Comparison of ENCODE assay signal across 29 cellular contexts in the genomic region with DNA sequence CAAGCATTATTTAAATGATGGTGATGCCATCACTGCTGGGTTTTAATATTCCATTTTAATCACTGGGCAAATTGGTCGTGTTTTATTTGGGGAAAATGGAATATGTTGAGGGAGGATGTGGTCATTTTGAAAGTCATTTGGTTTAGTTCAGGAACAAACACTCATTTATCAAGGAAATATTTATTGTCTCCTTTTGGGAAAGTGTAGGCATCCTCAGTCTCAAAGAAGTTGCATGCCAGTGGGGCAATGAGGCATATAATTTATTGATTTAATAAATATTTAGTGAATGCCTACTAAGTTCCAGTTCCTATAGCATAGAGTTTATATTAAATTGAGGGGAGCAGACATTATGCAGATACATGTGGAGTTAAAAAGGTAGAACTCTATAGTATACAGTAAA.
"Had no signal": no experiment of that assay in that cellular context is flagged by ENCODE, and none has a peak within 500 bp of the region (broad histone marks: within the 10 kb centered on the region; RNA-seq: fewer than 3 reads in every experiment).

No MANE protein-coding gene starts in this region.

- H3K27ac ChIP-seq: stomach, suprapubic skin, testis, thoracic aorta, thyroid gland, tibial artery, tibial nerve, transverse colon, upper lobe of left lung, upper lobe of right lung, uterus, vagina had no signal

- H3K4me3 Mint-ChIP-seq: stimulated activated effector memory CD8-positive, alpha-beta T cell treated with anti-CD3 and anti-CD28 coated beads, Interleukin-12 subunit alpha, Interleukin-12 subunit beta, amount 100 ng/mL, for 72 hours; stimulated activated memory B cell treated with anti-CD40 and anti-IgM and Interleukin-4, amounts not matched to agents 10 μg/mL and 1 μg/mL and 100 μg/mL, for 72 hours; stimulated activated naive B cell treated with anti-CD40 and anti-IgM and Interleukin-4, amounts not matched to agents 10 μg/mL and 1 μg/mL and 100 μg/mL, for 72 hours; stimulated activated naive CD8-positive, alpha-beta T cell treated with anti-CD3 and anti-CD28 coated beads, Interleukin-15, amount 100 ng/mL, for 72 hours; stimulated activated naive CD8-positive, alpha-beta T cell treated with anti-CD3 and anti-CD28 coated beads, Interleukin-15, Interleukin-2, amounts not matched to agents 100 ng/mL and 50 ng/mL, for 24 hours; type B pancreatic cell had no signal

- H3K4me3 ChIP-seq: stomach, suprapubic skin, testis, thoracic aorta, thyroid gland, tibial artery, tibial nerve, transverse colon, upper lobe of left lung, upper lobe of right lung, uterus, vagina had no signal

- H3K9me3 Mint-ChIP-seq: stimulated activated memory B cell treated with anti-CD40 and anti-IgM and Interleukin-4, amounts not matched to agents 10 μg/mL and 1 μg/mL and 100 μg/mL, for 72 hours; stimulated activated naive B cell treated with anti-CD40 and anti-IgM and Interleukin-4, amounts not matched to agents 10 μg/mL and 1 μg/mL and 100 μg/mL, for 72 hours; stimulated activated naive CD8-positive, alpha-beta T cell treated with anti-CD3 and anti-CD28 coated beads, Interleukin-15, Interleukin-2, amounts not matched to agents 100 ng/mL and 50 ng/mL, for 24 hours; type B pancreatic cell had no signal

- ATAC-seq: stimulated activated effector memory CD8-positive, alpha-beta T cell treated with anti-CD3 and anti-CD28 coated beads, Interleukin-12 subunit alpha, Interleukin-12 subunit beta, amount 100 ng/mL, for 72 hours; stimulated activated memory B cell treated with anti-CD40 and anti-IgM and Interleukin-4, amounts not matched to agents 10 μg/mL and 1 μg/mL and 100 μg/mL, for 72 hours; stimulated activated naive B cell treated with anti-CD40 and anti-IgM and Interleukin-4, amounts not matched to agents 10 μg/mL and 1 μg/mL and 100 μg/mL, for 72 hours; stimulated activated naive CD8-positive, alpha-beta T cell treated with anti-CD3 and anti-CD28 coated beads, Interleukin-15, amount 100 ng/mL, for 72 hours; stimulated activated naive CD8-positive, alpha-beta T cell treated with anti-CD3 and anti-CD28 coated beads, Interleukin-15, Interleukin-2, amounts not matched to agents 100 U/mL and 50 U/mL, for 24 hours; upper lobe of right lung had no signal

- DNase-seq: stimulated activated CD4-positive, alpha-beta T cell treated with anti-CD3 and anti-CD28 coated beads, Interleukin-2, amount 100 ng/mL, for 48 hours; stimulated activated CD4-positive, alpha-beta T cell treated with anti-CD3 and anti-CD28 coated beads, Interleukin-4, amount 100 ng/mL, for 1 hour; stimulated activated CD4-positive, alpha-beta T cell treated with anti-CD3 and anti-CD28 coated beads, Interleukin-4, amount 100 ng/mL, for 24 hours; stimulated activated CD4-positive, alpha-beta T cell treated with anti-CD3 and anti-CD28 coated beads, Interleukin-4, amount 100 ng/mL, for 4 hours; stimulated activated CD8-positive, alpha-beta memory T cell treated with anti-CD3 and anti-CD28 coated beads, Interleukin-4, amount 100 ng/mL, for 48 hours; stimulated activated naive B cell treated with anti-CD40 and anti-IgM and Interleukin-4, amounts not matched to agents 10 μg/mL and 1 μg/mL and 100 μg/mL, for 72 hours; stimulated activated naive CD4-positive, alpha-beta T cell; stimulated activated naive CD4-positive, alpha-beta T cell treated with Interleukin-2 at 50 U/mL for 16 hours; stimulated activated naive CD8-positive, alpha-beta T cell treated with anti-CD3 and anti-CD28 coated beads, Interleukin-15, amount 100 ng/mL, for 72 hours; stimulated activated naive CD8-positive, alpha-beta T cell treated with anti-CD3 and anti-CD28 coated beads, Interleukin-15, Interleukin-2, amounts not matched to agents 100 U/mL and 50 U/mL, for 24 hours; stomach; substantia nigra; testis; thyroid gland; tibial artery; transverse colon; trophoblast cell; upper lobe of left lung; upper lobe of right lung; uterus had no signal

- H3K4me1 ChIP-seq: stomach, suprapubic skin, testis, thyroid gland, tibial artery, tibial nerve, transverse colon, upper lobe of left lung, upper lobe of right lung, uterus, vagina had no signal

- H3K27me3 ChIP-seq: stomach, suprapubic skin, testis, thyroid gland, tibial artery, tibial nerve, transverse colon, upper lobe of left lung, upper lobe of right lung, uterus, vagina had no signal

- H3K4me1 Mint-ChIP-seq: stimulated activated effector memory CD8-positive, alpha-beta T cell treated with anti-CD3 and anti-CD28 coated beads, Interleukin-12 subunit alpha, Interleukin-12 subunit beta, amount 100 ng/mL, for 72 hours; stimulated activated memory B cell treated with anti-CD40 and anti-IgM and Interleukin-4, amounts not matched to agents 10 μg/mL and 1 μg/mL and 100 μg/mL, for 72 hours; stimulated activated naive B cell treated with anti-CD40 and anti-IgM and Interleukin-4, amounts not matched to agents 10 μg/mL and 1 μg/mL and 100 μg/mL, for 72 hours; stimulated activated naive CD8-positive, alpha-beta T cell treated with anti-CD3 and anti-CD28 coated beads, Interleukin-15, amount 100 ng/mL, for 72 hours had no signal

- H3K36me3 ChIP-seq: stomach, suprapubic skin, thoracic aorta, thyroid gland, tibial artery, tibial nerve, transverse colon, upper lobe of left lung, upper lobe of right lung, uterus, vagina had no signal

- H3K9me3 ChIP-seq: stomach, suprapubic skin, testis, thoracic aorta, thyroid gland, tibial artery, tibial nerve, transverse colon, upper lobe of left lung, upper lobe of right lung, uterus, vagina had no signal

- H3K27ac Mint-ChIP-seq: stimulated activated effector memory CD8-positive, alpha-beta T cell treated with anti-CD3 and anti-CD28 coated beads, Interleukin-12 subunit alpha, Interleukin-12 subunit beta, amount 100 ng/mL, for 72 hours; stimulated activated memory B cell treated with anti-CD40 and anti-IgM and Interleukin-4, amounts not matched to agents 10 μg/mL and 1 μg/mL and 100 μg/mL, for 72 hours; stimulated activated naive B cell treated with anti-CD40 and anti-IgM and Interleukin-4, amounts not matched to agents 10 μg/mL and 1 μg/mL and 100 μg/mL, for 72 hours; stimulated activated naive CD8-positive, alpha-beta T cell treated with anti-CD3 and anti-CD28 coated beads, Interleukin-15, amount 100 ng/mL, for 72 hours; stimulated activated naive CD8-positive, alpha-beta T cell treated with anti-CD3 and anti-CD28 coated beads, Interleukin-15, Interleukin-2, amounts not matched to agents 100 ng/mL and 50 ng/mL, for 24 hours; type B pancreatic cell had no signal

- H3K27me3 Mint-ChIP-seq: stimulated activated memory B cell treated with anti-CD40 and anti-IgM and Interleukin-4, amounts not matched to agents 10 μg/mL and 1 μg/mL and 100 μg/mL, for 72 hours; stimulated activated naive B cell treated with anti-CD40 and anti-IgM and Interleukin-4, amounts not matched to agents 10 μg/mL and 1 μg/mL and 100 μg/mL, for 72 hours; stimulated activated naive CD8-positive, alpha-beta T cell treated with anti-CD3 and anti-CD28 coated beads, Interleukin-15, amount 100 ng/mL, for 72 hours; stimulated activated naive CD8-positive, alpha-beta T cell treated with anti-CD3 and anti-CD28 coated beads, Interleukin-15, Interleukin-2, amounts not matched to agents 100 ng/mL and 50 ng/mL, for 24 hours; type B pancreatic cell had no signal

- H3K36me3 Mint-ChIP-seq: stimulated activated effector memory CD8-positive, alpha-beta T cell treated with anti-CD3 and anti-CD28 coated beads, Interleukin-12 subunit alpha, Interleukin-12 subunit beta, amount 100 ng/mL, for 72 hours; stimulated activated memory B cell treated with anti-CD40 and anti-IgM and Interleukin-4, amounts not matched to agents 10 μg/mL and 1 μg/mL and 100 μg/mL, for 72 hours; stimulated activated naive B cell treated with anti-CD40 and anti-IgM and Interleukin-4, amounts not matched to agents 10 μg/mL and 1 μg/mL and 100 μg/mL, for 72 hours; type B pancreatic cell had no signal

- FAIRE-seq: urothelium cell line had no signal
